9 cellular contexts compared by ENCODE assay signal in the genomic region with DNA sequence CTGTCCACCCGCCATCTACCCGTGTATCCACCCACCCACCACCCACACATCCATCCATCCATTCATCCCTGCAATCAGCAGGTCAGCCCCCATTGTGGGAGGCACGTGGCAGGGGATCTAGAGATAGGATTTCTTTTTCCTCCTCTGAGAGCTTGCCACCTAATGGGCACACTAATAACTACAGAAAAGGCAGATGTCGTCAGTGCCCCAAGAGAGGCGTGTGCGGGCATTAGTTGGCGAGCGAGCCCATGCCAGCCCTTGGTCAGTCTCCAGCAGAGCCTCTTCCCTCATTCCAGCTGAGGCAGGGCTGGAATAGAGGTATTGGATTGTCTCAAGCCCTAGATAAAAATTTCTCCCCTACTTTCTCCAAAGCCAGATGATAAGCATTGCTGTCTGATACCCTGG. TPM values are rescaled to one million over a fixed set of nuclear protein-coding genes. Genes with fewer than 3 reads are reported as not detected.
DNase-seq lines count a peak whose midpoint lies in the region; ATAC-seq and TF ChIP-seq lines count a peak whose summit lies in the region.
"Had no signal": no experiment of that assay in that cellular context is flagged by ENCODE, and none has a peak within 500 bp of the region (broad histone marks: within the 10 kb centered on the region; RNA-seq: fewer than 3 reads in every experiment).

No MANE protein-coding gene starts in this region.

- TF ChIP-seq RAD21 in SK-N-SH (IDR thresholded peaks at IDR 0.05; ENCODE audit: low read length), result peak; percentile 17; the same call in 1 of the 2 replicates

- H3K27ac ChIP-seq in 22Rv1 (no peak overlapping the region), HEK293 (ENCODE audit: extremely low read depth, low read depth, low read length) (no peak overlapping the region), SK-N-SH (ENCODE audit: low read depth in 2 of 2, low read length in 1 of 2) (peak overlapping the region in 1 of 2 experiments; percentile 50; a peak in 1 of 4 replicates), right cardiac atrium (ENCODE audit: low read length) (peak overlapping the region; percentile 90), mesendoderm (ENCODE audit: low read depth, low read length) (no peak overlapping the region)

- H3K27me3 Mint-ChIP-seq in activated naive CD4-positive, alpha-beta T cell treated with anti-CD3 and anti-CD28 coated beads for 36 hours (ENCODE audit: low read depth), result peaks cover 21% of the 10 kb centered on the region

- H4K8ac ChIP-seq in mesendoderm (ENCODE audit: low read depth, low read length), result no peak overlapping the region

- H3K4me2 ChIP-seq in SK-N-SH (no peak overlapping the region), mesendoderm (ENCODE audit: low read length) (no peak overlapping the region)

- TF ChIP-seq EP300 in SK-N-SH (IDR thresholded peaks at IDR 0.05; ENCODE audit: borderline replicate concordance in 1 of 2, low read depth in 1 of 2, low read length in 1 of 2), result no peak

- TF ChIP-seq CTCF in 22Rv1 (IDR thresholded peaks at IDR 0.05), result peak; percentile 19; the same call in 1 of the 2 replicates
- TF ChIP-seq CTCF in HEK293 (tag by site-specific recombination; IDR thresholded peaks at IDR 0.05), result no peak
- peak; percentile 23 for TF ChIP-seq CTCF in SK-N-SH (IDR thresholded peaks at IDR 0.05)

- H2BK5ac ChIP-seq in mesendoderm (ENCODE audit: low read length), result no peak overlapping the region

- no peaks in the 10 kb centered on the region for H3K79me2 ChIP-seq in SK-N-SH (ENCODE audit: insufficient read depth)
- no peaks in the 10 kb centered on the region for H3K79me2 ChIP-seq in mesendoderm (ENCODE audit: control insufficient read depth, insufficient read depth, low read length)

- no peak overlapping the region for H4K5ac ChIP-seq in mesendoderm (ENCODE audit: low read length)

- H4K20me1 ChIP-seq in SK-N-SH (ENCODE audit: insufficient read depth), result no peaks in the 10 kb centered on the region

- no peak overlapping the region for H2BK15ac ChIP-seq in mesendoderm (replicated peaks; ENCODE audit: low read depth)

- peaks cover 2% of the 10 kb centered on the region; the same call in 1 of the 2 replicates for H3K4me1 ChIP-seq in HEK293 (ENCODE audit: control insufficient read depth, insufficient read depth, low read length)
- H3K4me1 ChIP-seq in SK-N-SH (ENCODE audit: control insufficient read depth in 1 of 2, insufficient read depth in 2 of 2, low read depth in 1 of 2, low read length in 1 of 2), result peaks cover 18 to 98% of the 10 kb centered on the region in 2 experiments
- peaks cover 22% of the 10 kb centered on the region for H3K4me1 ChIP-seq in right cardiac atrium (ENCODE audit: control insufficient read depth, insufficient read depth, low read length)
- peaks cover 19% of the 10 kb centered on the region for H3K4me1 ChIP-seq in mesendoderm (ENCODE audit: control insufficient read depth, low read depth, low read length)

- POLR2A ChIA-PET in HEK293 (lab: Yijun Ruan, JAX), result interaction anchor here (1.2 to 1.5 kb wide), 2 partner anchors 34 to 277 kb away, joined by 3 to 4 read pairs; no protein-coding TSS in a partner anchor
- POLR2A ChIA-PET in SK-N-SH (lab: Yijun Ruan, JAX), result no interaction called here

- H3K4me3 ChIP-seq in HEK293 (ENCODE audit: low read depth, low read length), result no peak overlapping the region
- H3K4me3 ChIP-seq in SK-N-SH (ENCODE audit: low read depth in 2 of 2, low read length in 1 of 2), result no peak overlapping the region
- no peak overlapping the region for H3K4me3 ChIP-seq in right cardiac atrium (ENCODE audit: low read length)
- no peak overlapping the region for H3K4me3 ChIP-seq in mesendoderm (ENCODE audit: low read length)

- H3K79me1 ChIP-seq in mesendoderm (ENCODE audit: low read length), result no peaks in the 10 kb centered on the region

- H2AK5ac ChIP-seq in mesendoderm (ENCODE audit: low read length), result no peak overlapping the region

- H3K9me3 Mint-ChIP-seq in activated naive CD4-positive, alpha-beta T cell treated with anti-CD3 and anti-CD28 coated beads for 36 hours, result no peaks in the 10 kb centered on the region
- H3K9me3 Mint-ChIP-seq: activated T-cell treated with anti-CD3 and anti-CD28 coated beads, Interleukin-2, amount 50 U/mL, for 24 hours had no signal

- H3K4ac ChIP-seq in mesendoderm (ENCODE audit: low read depth, low read length), result no peak overlapping the region

- H3K27me3 ChIP-seq in SK-N-SH (ENCODE audit: insufficient read depth) (no peaks in the 10 kb centered on the region), right cardiac atrium (ENCODE audit: control insufficient read depth, insufficient read depth) (no peaks in the 10 kb centered on the region), mesendoderm (ENCODE audit: insufficient read depth, low read length, poor library complexity) (no peaks in the 10 kb centered on the region)

- 76% methylated on average over 8 of the region's 8 CpGs for WGBS in SK-N-SH (ENCODE audit: low lambda C conversion rate)
- WGBS in right cardiac atrium, result 57% methylated on average over 8 of the region's 8 CpGs
- WGBS in mesendoderm (ENCODE audit: extremely low coverage, insufficient coverage, low lambda C conversion rate), result no CpG with 5 or more reads among the region's 8 CpGs

- intact Hi-C loops in right cardiac atrium (cut with DNase I), result loop anchor here in 1 of 4 donors (2.0 kb wide), 1 partner anchor 15 kb away; no protein-coding TSS in a partner anchor
- intact Hi-C loops in activated naive CD4-positive, alpha-beta T cell treated with anti-CD3 and anti-CD28 coated beads for 36 hours (cut with micrococcal nuclease), result no loop called here

- no peaks in the 10 kb centered on the region for H3K9me3 ChIP-seq in HEK293 (ENCODE audit: control insufficient read depth, insufficient read depth, low read depth, low read length)
- H3K9me3 ChIP-seq in SK-N-SH, result no peaks in the 10 kb centered on the region
- no peaks in the 10 kb centered on the region for H3K9me3 ChIP-seq in right cardiac atrium (ENCODE audit: control insufficient read depth, low read length)

- no peak overlapping the region for H3K4me3 Mint-ChIP-seq in activated naive CD4-positive, alpha-beta T cell treated with anti-CD3 and anti-CD28 coated beads for 36 hours
- H3K4me3 Mint-ChIP-seq: activated T-cell treated with anti-CD3 and anti-CD28 coated beads, Interleukin-2, amount 50 U/mL, for 24 hours had no signal

- ATAC-seq in right cardiac atrium, result no peak

- peaks cover 4% of the 10 kb centered on the region for H3K4me1 Mint-ChIP-seq in activated naive CD4-positive, alpha-beta T cell treated with anti-CD3 and anti-CD28 coated beads for 36 hours (ENCODE audit: low read depth)

- H3K36me3 ChIP-seq in HEK293 (ENCODE audit: control insufficient read depth in 2 of 2, insufficient read depth in 1 of 2, low read length in 2 of 2) (no peaks in the 10 kb centered on the region), SK-N-SH (replicated peaks in 1 of 2; ENCODE audit: control insufficient read depth in 1 of 2, insufficient read depth in 2 of 2, low read length in 1 of 2) (no peaks in the 10 kb centered on the region), mesendoderm (ENCODE audit: control insufficient read depth, insufficient read depth, low read length) (no peaks in the 10 kb centered on the region)

- CTCF ChIA-PET in HEK293 (lab: Yijun Ruan, JAX) (interaction anchor here (1.8 to 5.4 kb wide), 7 partner anchors 9 to 64 kb away, joined by 5 to 59 read pairs (median 13); partner anchors contain the start of genes C1QTNF5 and USP2), SK-N-SH (lab: Yijun Ruan, JAX) (interaction anchor here (1.8 to 22.5 kb wide), 7 partner anchors 10 to 106 kb away, joined by 5 to 390 read pairs (median 85); partner anchors contain the start of genes C1QTNF5, MFRP and USP2)
- CTCF ChIA-PET in activated naive CD4-positive, alpha-beta T cell treated with anti-CD3 and anti-CD28 coated beads for 36 hours (lab: Charles Lee), result interaction anchor here (0.7 to 1.7 kb wide), 3 partner anchors 9 to 24 kb away, joined by 3 to 5 read pairs (median 3); no protein-coding TSS in a partner anchor

- no peak overlapping the region for H3K23ac ChIP-seq in mesendoderm (ENCODE audit: low read length)

- H3F3A ChIP-seq in SK-N-SH (replicated peaks; ENCODE audit: insufficient read depth), result no peaks in the 10 kb centered on the region

- no peak overlapping the region for H3K27ac Mint-ChIP-seq in activated naive CD4-positive, alpha-beta T cell treated with anti-CD3 and anti-CD28 coated beads for 36 hours
- H3K27ac Mint-ChIP-seq: activated T-cell treated with anti-CD3 and anti-CD28 coated beads, Interleukin-2, amount 50 U/mL, for 24 hours had no signal

- H3K9ac ChIP-seq in SK-N-SH, result no peak overlapping the region
- H3K9ac ChIP-seq in mesendoderm (ENCODE audit: low read length), result no peak overlapping the region

- no peak overlapping the region for H3K56ac ChIP-seq in mesendoderm (ENCODE audit: low read length)

- no peak overlapping the region for H2AFZ ChIP-seq in SK-N-SH (ENCODE audit: low read depth)

- no peaks in the 10 kb centered on the region for H3K36me3 Mint-ChIP-seq in activated naive CD4-positive, alpha-beta T cell treated with anti-CD3 and anti-CD28 coated beads for 36 hours (ENCODE audit: low read depth)

- H2BK120ac ChIP-seq in mesendoderm (ENCODE audit: low read depth, low read length), result no peak overlapping the region

- H3K18ac ChIP-seq in mesendoderm (ENCODE audit: low read length), result no peak overlapping the region

- no peaks in the 10 kb centered on the region for H3K9me2 ChIP-seq in SK-N-SH

- peak; percentile 44 for DNase-seq in SK-N-SH
- DNase-seq in right cardiac atrium, result peak in 2 of 3 donors; percentile 26 to 64
- DNase-seq in activated naive CD4-positive, alpha-beta T cell treated with anti-CD3 and anti-CD28 coated beads for 36 hours, result no peak
- no peak for DNase-seq in DMS114 treated with DMSO at 0.1 percent for 48 hours (lab: John Stamatoyannopoulos, UW; ENCODE audit: unreplicated experiment)
- no peak for DNase-seq in LoVo (ENCODE audit: low spot score)
- no peak for DNase-seq in mesendoderm

RNA-seq across cellular contexts. Expression of gene USP2, which starts 9.7 kb away (rescaled TPM):
- polyA plus RNA-seq in SK-N-SH (2012; rRNA removed) (0.81 and 0.97 TPM in 2 replicates), right cardiac atrium (57.1 TPM)
- 0.46 and 0.60 TPM in 2 replicates for polyA plus RNA-seq in SK-N-SH (2012; cell fraction: cytosol; rRNA removed)
- polyA plus RNA-seq in SK-N-SH (2012; cell fraction: nucleus; rRNA removed), result 1.6 TPM in 2 replicates
- total RNA-seq in right cardiac atrium, result 10 to 100 TPM; 57.3 to 98.4 (median 95.7) TPM
- total RNA-seq in activated naive CD4-positive, alpha-beta T cell treated with anti-CD3 and anti-CD28 coated beads for 36 hours, result under 1 TPM; 0.35 to 0.57 TPM
- polyA plus RNA-seq in mesendoderm (2013, experiment 1 of 2), result 6.2 TPM
- polyA plus RNA-seq in mesendoderm (2013, experiment 2 of 2), result 5.9 TPM

RNA-seq across cellular contexts. Expression of gene MFRP, which starts 25.3 kb away (rescaled TPM):
- polyA plus RNA-seq in SK-N-SH (2012; rRNA removed) (not detected in 2 replicates), right cardiac atrium (0.02 TPM)
- not detected in 2 replicates for polyA plus RNA-seq in SK-N-SH (2012; cell fraction: cytosol; rRNA removed)
- polyA plus RNA-seq in SK-N-SH (2012; cell fraction: nucleus; rRNA removed), result not detected in 2 replicates
- under 1 TPM in 1 of 4 donors, not detected in 3; 0.06 TPM for total RNA-seq in right cardiac atrium
- total RNA-seq in activated naive CD4-positive, alpha-beta T cell treated with anti-CD3 and anti-CD28 coated beads for 36 hours, result not detected
- polyA plus RNA-seq in mesendoderm (2013, experiment 1 of 2), result not detected
- polyA plus RNA-seq in mesendoderm (2013, experiment 2 of 2), result not detected

RNA-seq across cellular contexts. Expression of gene C1QTNF5, which starts 31.1 kb away (rescaled TPM):
- polyA plus RNA-seq in SK-N-SH (2012; rRNA removed) (0.71 and 0.76 TPM in 2 replicates), right cardiac atrium (27.1 TPM)
- 0.53 and 0.84 TPM in 2 replicates for polyA plus RNA-seq in SK-N-SH (2012; cell fraction: cytosol; rRNA removed)
- 1.2 and 1.4 TPM in 2 replicates for polyA plus RNA-seq in SK-N-SH (2012; cell fraction: nucleus; rRNA removed)
- total RNA-seq in right cardiac atrium, result 10 to 100 TPM; 21.4 to 31.0 (median 24.1) TPM
- total RNA-seq in activated naive CD4-positive, alpha-beta T cell treated with anti-CD3 and anti-CD28 coated beads for 36 hours, result not detected
- polyA plus RNA-seq in mesendoderm (2013, experiment 1 of 2), result 0.35 TPM
- polyA plus RNA-seq in mesendoderm (2013, experiment 2 of 2), result 0.32 TPM

RNA-seq across cellular contexts. Expression of gene RNF26, which starts 37.5 kb away (rescaled TPM):
- 26.6 and 31.9 TPM in 2 replicates for polyA plus RNA-seq in SK-N-SH (2012; rRNA removed)
- polyA plus RNA-seq in SK-N-SH (2012; cell fraction: cytosol; rRNA removed), result 14.5 and 21.8 TPM in 2 replicates
- polyA plus RNA-seq in SK-N-SH (2012; cell fraction: nucleus; rRNA removed), result 10.4 and 12.2 TPM in 2 replicates
- total RNA-seq in right cardiac atrium, result 10 to 100 TPM; 12.7 to 19.6 (median 15.2) TPM
- polyA plus RNA-seq in right cardiac atrium, result 9.7 TPM
- total RNA-seq in activated naive CD4-positive, alpha-beta T cell treated with anti-CD3 and anti-CD28 coated beads for 36 hours, result 10 to 100 TPM; 46.1 to 47.0 TPM
- polyA plus RNA-seq in mesendoderm (2013, experiment 1 of 2), result 59.6 TPM
- polyA plus RNA-seq in mesendoderm (2013, experiment 2 of 2), result 61.0 TPM

RNA-seq across cellular contexts. Expression of gene THY1, which starts 51.2 kb away (rescaled TPM):
- polyA plus RNA-seq in SK-N-SH (2012; rRNA removed) (1,091 and 1,905 TPM in 2 replicates), right cardiac atrium (4.3 TPM)
- polyA plus RNA-seq in SK-N-SH (2012; cell fraction: cytosol; rRNA removed), result 451 and 1,082 TPM in 2 replicates
- 429 and 498 TPM in 2 replicates for polyA plus RNA-seq in SK-N-SH (2012; cell fraction: nucleus; rRNA removed)
- 1 to 10 TPM in 3 of 4 donors, under 1 TPM in 1; 0.74 to 2.9 (median 1.8) TPM for total RNA-seq in right cardiac atrium
- total RNA-seq in activated naive CD4-positive, alpha-beta T cell treated with anti-CD3 and anti-CD28 coated beads for 36 hours, result under 1 TPM; 0.07 to 0.17 TPM
- 284 TPM for polyA plus RNA-seq in mesendoderm (2013, experiment 1 of 2)
- 281 TPM for polyA plus RNA-seq in mesendoderm (2013, experiment 2 of 2)

Comparison
In these comparisons a context has a peak if more than half of its experiments do, and no peak if none do; other contexts are left out.
1. DNase-seq: peak in SK-N-SH (single experiment) and right cardiac atrium (2 of 3); none in activated naive CD4-positive, alpha-beta T cell treated with anti-CD3 and anti-CD28 coated beads for 36 hours (single experiment), DMS114 treated with DMSO at 0.1 percent for 48 hours (single experiment), LoVo (single experiment) and mesendoderm (single experiment).
2. RNA of gene USP2, which starts 9.7 kb away (total RNA-seq): 57.3 to 98.4 TPM in right cardiac atrium; 0.35 to 0.57 TPM in activated naive CD4-positive, alpha-beta T cell treated with anti-CD3 and anti-CD28 coated beads for 36 hours; every median in the first group is over 10 times any median in the second.
3. RNA of gene C1QTNF5, which starts 31.1 kb away (total RNA-seq): 21.4 to 31.0 TPM in right cardiac atrium; not detected in activated naive CD4-positive, alpha-beta T cell treated with anti-CD3 and anti-CD28 coated beads for 36 hours; every median in the first group is over 10 times any median in the second.